Comparison of ENCODE assay signal across 8 cellular contexts in the genomic region with DNA sequence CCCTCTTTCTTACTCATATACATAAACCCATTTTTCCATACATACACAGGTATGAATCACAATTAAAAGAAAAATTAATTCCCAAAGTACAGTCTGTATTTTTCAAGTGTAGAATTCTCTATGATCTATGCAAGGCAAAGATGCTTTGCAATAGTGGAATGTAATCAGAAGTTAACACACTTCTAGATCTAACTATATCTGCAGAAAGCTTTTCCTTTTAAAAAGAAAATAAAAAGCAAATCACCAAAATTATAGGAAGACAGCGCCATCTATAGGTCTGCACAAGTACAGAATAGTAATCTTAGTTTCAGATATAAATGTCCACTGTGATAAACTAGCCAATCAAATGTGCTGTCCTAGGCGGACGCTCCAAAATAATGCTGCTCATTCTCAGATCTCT. TPM values are rescaled to one million over a fixed set of nuclear protein-coding genes. Genes with fewer than 3 reads are reported as not detected.
DNase-seq lines count a peak whose midpoint lies in the region; ATAC-seq and TF ChIP-seq lines count a peak whose summit lies in the region.

No MANE protein-coding gene starts in this region.

- peaks cover 0 to 4% of the 10 kb centered on the region in 2 experiments; a peak in 2 of 5 replicates for H3K9me3 Mint-ChIP-seq in H9
- H3K9me3 Mint-ChIP-seq in activated T-cell treated with anti-CD3 and anti-CD28 coated beads, Interleukin-2, amount 50 U/mL, for 4 hours: peaks cover 13% of the 10 kb centered on the region

- no peak overlapping the region for H3K4ac ChIP-seq in H9 (ENCODE audit: low read depth, low read length)

- no peaks in the 10 kb centered on the region for H3K23me2 ChIP-seq in H9 (ENCODE audit: insufficient read length, low read depth, low read length, poor library complexity, severe bottlenecking)

- no peak overlapping the region for H3K4me3 Mint-ChIP-seq in H9
- H3K4me3 Mint-ChIP-seq in activated T-cell treated with anti-CD3 and anti-CD28 coated beads, Interleukin-2, amount 50 U/mL, for 4 hours: no peak overlapping the region

- H3K14ac ChIP-seq in H9 (ENCODE audit: insufficient read depth, low read length): no peak overlapping the region

- H3K27ac Mint-ChIP-seq in H9: no peak overlapping the region

- H4K5ac ChIP-seq in H9 (ENCODE audit: insufficient read length, low read depth, low read length): no peak overlapping the region

- no peak overlapping the region for H3T11ph ChIP-seq in H9 (ENCODE audit: low read length)

- TF ChIP-seq CTCF in AG09319 (IDR thresholded peaks at IDR 0.05; ENCODE audit: low read depth, low read length): peak; percentile 64
- peak; percentile 85 for TF ChIP-seq CTCF in H9 (conservative IDR thresholded peaks at IDR 0.05)

- H3K36me3 Mint-ChIP-seq in H9 (ENCODE audit: insufficient read depth in 1 of 3, low read depth in 3 of 3): peaks cover 0 to 8% (median 4%) of the 10 kb centered on the region in 3 experiments; a peak in 2 of 7 replicates
- H3K36me3 Mint-ChIP-seq in activated T-cell treated with anti-CD3 and anti-CD28 coated beads, Interleukin-2, amount 50 U/mL, for 4 hours (ENCODE audit: insufficient read depth): no peaks in the 10 kb centered on the region

- H3K27me3 Mint-ChIP-seq in H9 (ENCODE audit: low read depth): no peaks in the 10 kb centered on the region
- no peaks in the 10 kb centered on the region for H3K27me3 Mint-ChIP-seq in activated T-cell treated with anti-CD3 and anti-CD28 coated beads, Interleukin-2, amount 50 U/mL, for 4 hours (ENCODE audit: low read depth)

- WGBS in H9 (ENCODE audit: extremely low coverage, insufficient read length, low lambda C conversion rate): no CpG with 5 or more reads among the region's 3 CpGs

- no peak overlapping the region for H2AFZ ChIP-seq in H9 (ENCODE audit: low read length)

- H3K27ac ChIP-seq in H9 (ENCODE audit: insufficient read length, low read depth, low read length): no peak overlapping the region

- no peak overlapping the region for H4K8ac ChIP-seq in H9 (replicated peaks; ENCODE audit: insufficient read length, low read depth, low read length)

- no peaks in the 10 kb centered on the region for H3K79me1 ChIP-seq in H9 (ENCODE audit: insufficient read depth, low read depth, low read length, poor library complexity, severe bottlenecking)

- no peak overlapping the region for H2BK5ac ChIP-seq in H9 (ENCODE audit: insufficient read length, low read length)

- no peaks in the 10 kb centered on the region for H3K9me3 ChIP-seq in H9 (ENCODE audit: control insufficient read depth, low read depth, low read length)

- H4K20me1 ChIP-seq in H9 (ENCODE audit: control insufficient read depth, insufficient read depth, insufficient read length): no peaks in the 10 kb centered on the region

- H2BK15ac ChIP-seq in H9 (ENCODE audit: low read depth, low read length): no peak overlapping the region

- H3K4me1 ChIP-seq in H9 (ENCODE audit: insufficient read depth, low read length): no peaks in the 10 kb centered on the region

- no peak overlapping the region for H4K91ac ChIP-seq in H9 (ENCODE audit: insufficient read length, low read depth, low read length)

- H3K4me1 Mint-ChIP-seq in H9: peaks cover 2 to 7% of the 10 kb centered on the region in 2 experiments; a peak in 3 of 4 replicates
- no peaks in the 10 kb centered on the region for H3K4me1 Mint-ChIP-seq in activated T-cell treated with anti-CD3 and anti-CD28 coated beads, Interleukin-2, amount 50 U/mL, for 4 hours (ENCODE audit: low read depth)

- H3K27me3 ChIP-seq in H9 (ENCODE audit: insufficient read depth, low read length): no peaks in the 10 kb centered on the region

- H2BK20ac ChIP-seq in H9 (ENCODE audit: low read depth, low read length, poor library complexity, severe bottlenecking): no peak overlapping the region

- ATAC-seq in activated T-cell treated with anti-CD3 and anti-CD28 coated beads, Interleukin-2, amount 50 U/mL, for 4 hours: no peak
- no peak for ATAC-seq in GM19397 (IDR thresholded peaks at IDR 0.05; ENCODE audit: unreplicated experiment)

- no peak overlapping the region for H2AK5ac ChIP-seq in H9 (ENCODE audit: insufficient read length, low read length)

- no peak overlapping the region for H3K56ac ChIP-seq in H9 (ENCODE audit: insufficient read length, low read depth, low read length)

- H3K9ac ChIP-seq in H9 (ENCODE audit: extremely low read depth, insufficient read length, low read length): no peak overlapping the region

- H2BK120ac ChIP-seq in H9 (ENCODE audit: low read depth, low read length, poor library complexity, severe bottlenecking): no peak overlapping the region

- no peak overlapping the region for H3K4me2 ChIP-seq in H9 (ENCODE audit: insufficient read depth, insufficient read length, low read length)

- no peak overlapping the region for H3K18ac ChIP-seq in H9 (ENCODE audit: insufficient read length, low read depth, low read length)

- DNase-seq in AG09319 (ENCODE audit: extremely low read depth, low read depth) (peak; percentile 36), H9 (no peak), NCI-H2227 (lab: John Stamatoyannopoulos, UW; ENCODE audit: unreplicated experiment) (peak; percentile 42), astrocyte of the hippocampus (ENCODE audit: low read depth, low spot score) (peak; percentile 71), lung microvascular endothelial cell (ENCODE audit: low read depth in 2 of 2) (peak; percentile 59 to 63), HuH-7.5 (ENCODE audit: low spot score) (no peak)
- no peak for DNase-seq in activated T-cell treated with anti-CD3 and anti-CD28 coated beads, Interleukin-2, amount 50 U/mL, for 4 hours

- H3K23ac ChIP-seq in H9 (ENCODE audit: insufficient read length, low read depth, low read length): no peak overlapping the region

- no peak overlapping the region for H2BK12ac ChIP-seq in H9 (ENCODE audit: insufficient read length, low read depth, low read length)

- no peaks in the 10 kb centered on the region for H3K79me2 ChIP-seq in H9 (ENCODE audit: insufficient read depth, low read length)

RNA-seq across cellular contexts. Expression of a gene that starts 22.0 kb away (rescaled TPM):
- total RNA-seq in H9 (2021) (5.8 and 7.1 TPM in 2 replicates), lung microvascular endothelial cell (0.20 and 0.87 TPM in 2 replicates)
- total RNA-seq in activated T-cell treated with anti-CD3 and anti-CD28 coated beads, Interleukin-2, amount 50 U/mL, for 4 hours: not detected

RNA-seq across cellular contexts. Expression of a gene that starts 47.3 kb away (rescaled TPM):
- 13.4 and 15.6 TPM in 2 replicates for total RNA-seq in H9 (2021)
- 6.1 and 6.9 TPM in 2 replicates for total RNA-seq in lung microvascular endothelial cell
- under 1 TPM in 2 of 3 donors, not detected in 1; 0.10 to 0.16 TPM for total RNA-seq in activated T-cell treated with anti-CD3 and anti-CD28 coated beads, Interleukin-2, amount 50 U/mL, for 4 hours

Comparison
In these comparisons a context has a peak if more than half of its experiments do, and no peak if none do; other contexts are left out.
1. DNase-seq: peak in AG09319 (single experiment), NCI-H2227 (single experiment), astrocyte of the hippocampus (single experiment) and lung microvascular endothelial cell (2 of 2); none in H9 (single experiment), activated T-cell treated with anti-CD3 and anti-CD28 coated beads, Interleukin-2, amount 50 U/mL, for 4 hours (single experiment) and HuH-7.5 (single experiment).